ENCODE assay signal across 1 cellular context in genomic region chr5:60677831-60678664, GRCh38.
A peak's percentile ranks its signal among the peaks of the same experiment; 100 is the strongest.
TF ChIP-seq lines count a peak whose summit lies in the region.

No MANE protein-coding gene starts in this region.

TF ChIP-seq in HepG2, 621 proteins besides CTCF, POLR2A, EP300 and RAD21 (continued from another document):
- TF ChIP-seq, protein P1, sequence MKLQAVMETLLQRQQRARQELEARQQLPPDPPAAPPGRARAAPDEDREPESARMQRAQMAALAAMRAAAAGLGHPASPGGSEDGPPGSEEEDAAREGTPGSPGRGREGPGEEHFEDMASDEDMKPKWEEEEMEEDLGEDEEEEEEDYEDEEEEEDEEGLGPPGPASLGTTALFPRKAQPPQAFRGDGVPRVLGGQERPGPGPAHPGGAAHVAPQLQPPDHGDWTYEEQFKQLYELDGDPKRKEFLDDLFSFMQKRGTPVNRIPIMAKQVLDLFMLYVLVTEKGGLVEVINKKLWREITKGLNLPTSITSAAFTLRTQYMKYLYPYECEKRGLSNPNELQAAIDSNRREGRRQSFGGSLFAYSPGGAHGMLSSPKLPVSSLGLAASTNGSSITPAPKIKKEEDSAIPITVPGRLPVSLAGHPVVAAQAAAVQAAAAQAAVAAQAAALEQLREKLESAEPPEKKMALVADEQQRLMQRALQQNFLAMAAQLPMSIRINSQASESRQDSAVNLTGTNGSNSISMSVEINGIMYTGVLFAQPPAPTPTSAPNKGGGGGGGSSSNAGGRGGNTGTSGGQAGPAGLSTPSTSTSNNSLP (IDR thresholded peaks at IDR 0.05; ENCODE audit: low read depth, low read length) = peak; percentile 20; the same call in 1 of the 2 replicates
- TF ChIP-seq SIN3B (IDR thresholded peaks at IDR 0.05; ENCODE audit: low read length) = 0 out of 2 replicates have a peak, but pooled peaks have one; percentile 16
- TF ChIP-seq NFYB (CRISPR knock-in tag; IDR thresholded peaks at IDR 0.05) = no peak
- TF ChIP-seq PLSCR1 (CRISPR knock-in tag; IDR thresholded peaks at IDR 0.05; ENCODE audit: borderline replicate concordance) = no peak
- TF ChIP-seq RXRB (CRISPR knock-in tag; IDR thresholded peaks at IDR 0.05; ENCODE audit: borderline replicate concordance) = no peak
- TF ChIP-seq IRX3 (CRISPR knock-in tag; IDR thresholded peaks at IDR 0.05; ENCODE audit: borderline replicate concordance, low read depth) = no peak
- TF ChIP-seq NFE2L2 (IDR thresholded peaks at IDR 0.05; ENCODE audit: low read length) = 0 out of 2 replicates have a peak, but pooled peaks have one; percentile 27
- TF ChIP-seq GABPB1 (CRISPR knock-in tag; IDR thresholded peaks at IDR 0.05) = no peak
- TF ChIP-seq ZFP62 (CRISPR knock-in tag; IDR thresholded peaks at IDR 0.05) = no peak
- peak; percentile 49 for TF ChIP-seq ASH2L (IDR thresholded peaks at IDR 0.05; ENCODE audit: insufficient read length, low read depth, low read length)
- TF ChIP-seq ZBTB46 (CRISPR knock-in tag; IDR thresholded peaks at IDR 0.05; ENCODE audit: borderline replicate concordance) = no peak
- no peak for TF ChIP-seq SNRNP70 (IDR thresholded peaks at IDR 0.05; ENCODE audit: low read depth, low read length)
- TF ChIP-seq HMGXB4 (CRISPR knock-in tag; IDR thresholded peaks at IDR 0.05; ENCODE audit: borderline replicate concordance in 1 of 2, low read depth in 1 of 2) = peak in 1 of 2 experiments; percentile 37; a peak in 1 of 4 replicates
- TF ChIP-seq EED (CRISPR knock-in tag; IDR thresholded peaks at IDR 0.05) = no peak
- 0 out of 2 replicates have a peak, but pooled peaks have one; percentile 44 for TF ChIP-seq BRCA1 (CRISPR knock-in tag; IDR thresholded peaks at IDR 0.05)
- TF ChIP-seq ZNF580 (CRISPR knock-in tag; IDR thresholded peaks at IDR 0.05; ENCODE audit: borderline replicate concordance, low read depth) = no peak
- no peak for TF ChIP-seq ZNF20 (CRISPR knock-in tag; IDR thresholded peaks at IDR 0.05)
- TF ChIP-seq HOXA5 (CRISPR knock-in tag; IDR thresholded peaks at IDR 0.05) = 0 out of 2 replicates have a peak, but pooled peaks have one; percentile 23
- TF ChIP-seq, protein P2, sequence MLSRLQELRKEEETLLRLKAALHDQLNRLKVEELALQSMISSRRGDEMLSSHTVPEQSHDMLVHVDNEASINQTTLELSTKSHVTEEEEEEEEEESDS (CRISPR knock-in tag; IDR thresholded peaks at IDR 0.05; ENCODE audit: borderline replicate concordance) = no peak
- 0 out of 2 replicates have a peak, but pooled peaks have one; percentile 25 for TF ChIP-seq NCOA2 (CRISPR knock-in tag; IDR thresholded peaks at IDR 0.05)
- TF ChIP-seq KLF12 (CRISPR knock-in tag; IDR thresholded peaks at IDR 0.05; ENCODE audit: borderline replicate concordance) = peak; percentile 75; the same call in 1 of the 2 replicates
- peak; percentile 60 for TF ChIP-seq BCL6 (CRISPR knock-in tag; IDR thresholded peaks at IDR 0.05)
- TF ChIP-seq SOX5 (CRISPR knock-in tag; IDR thresholded peaks at IDR 0.05; ENCODE audit: borderline replicate concordance) = peak; percentile 27; the same call in 1 of the 2 replicates
- TF ChIP-seq EHMT2 (IDR thresholded peaks at IDR 0.05; ENCODE audit: borderline replicate concordance, low read depth, low read length) = peak; percentile 58; the same call in 1 of the 2 replicates
- no peak for TF ChIP-seq ZNF337 (CRISPR knock-in tag; IDR thresholded peaks at IDR 0.05; ENCODE audit: borderline replicate concordance, low read depth)
- TF ChIP-seq PPARG (CRISPR knock-in tag; conservative IDR thresholded peaks at IDR 0.05) = no peak
- TF ChIP-seq, protein P3, sequence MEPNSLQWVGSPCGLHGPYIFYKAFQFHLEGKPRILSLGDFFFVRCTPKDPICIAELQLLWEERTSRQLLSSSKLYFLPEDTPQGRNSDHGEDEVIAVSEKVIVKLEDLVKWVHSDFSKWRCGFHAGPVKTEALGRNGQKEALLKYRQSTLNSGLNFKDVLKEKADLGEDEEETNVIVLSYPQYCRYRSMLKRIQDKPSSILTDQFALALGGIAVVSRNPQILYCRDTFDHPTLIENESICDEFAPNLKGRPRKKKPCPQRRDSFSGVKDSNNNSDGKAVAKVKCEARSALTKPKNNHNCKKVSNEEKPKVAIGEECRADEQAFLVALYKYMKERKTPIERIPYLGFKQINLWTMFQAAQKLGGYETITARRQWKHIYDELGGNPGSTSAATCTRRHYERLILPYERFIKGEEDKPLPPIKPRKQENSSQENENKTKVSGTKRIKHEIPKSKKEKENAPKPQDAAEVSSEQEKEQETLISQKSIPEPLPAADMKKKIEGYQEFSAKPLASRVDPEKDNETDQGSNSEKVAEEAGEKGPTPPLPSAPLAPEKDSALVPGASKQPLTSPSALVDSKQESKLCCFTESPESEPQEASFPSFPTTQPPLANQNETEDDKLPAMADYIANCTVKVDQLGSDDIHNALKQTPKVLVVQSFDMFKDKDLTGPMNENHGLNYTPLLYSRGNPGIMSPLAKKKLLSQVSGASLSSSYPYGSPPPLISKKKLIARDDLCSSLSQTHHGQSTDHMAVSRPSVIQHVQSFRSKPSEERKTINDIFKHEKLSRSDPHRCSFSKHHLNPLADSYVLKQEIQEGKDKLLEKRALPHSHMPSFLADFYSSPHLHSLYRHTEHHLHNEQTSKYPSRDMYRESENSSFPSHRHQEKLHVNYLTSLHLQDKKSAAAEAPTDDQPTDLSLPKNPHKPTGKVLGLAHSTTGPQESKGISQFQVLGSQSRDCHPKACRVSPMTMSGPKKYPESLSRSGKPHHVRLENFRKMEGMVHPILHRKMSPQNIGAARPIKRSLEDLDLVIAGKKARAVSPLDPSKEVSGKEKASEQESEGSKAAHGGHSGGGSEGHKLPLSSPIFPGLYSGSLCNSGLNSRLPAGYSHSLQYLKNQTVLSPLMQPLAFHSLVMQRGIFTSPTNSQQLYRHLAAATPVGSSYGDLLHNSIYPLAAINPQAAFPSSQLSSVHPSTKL (CRISPR knock-in tag; IDR thresholded peaks at IDR 0.05) = peak; percentile 40
- TF ChIP-seq MAF1 (CRISPR knock-in tag; IDR thresholded peaks at IDR 0.05; ENCODE audit: borderline replicate concordance) = no peak
- TF ChIP-seq ELF3 (CRISPR knock-in tag; IDR thresholded peaks at IDR 0.05) = 0 out of 2 replicates have a peak, but pooled peaks have one; percentile 20
- TF ChIP-seq STAG1 (CRISPR knock-in tag; IDR thresholded peaks at IDR 0.05) = peak; percentile 60
- TF ChIP-seq SETDB1 (CRISPR knock-in tag; IDR thresholded peaks at IDR 0.05; ENCODE audit: borderline replicate concordance) = no peak
- no peak for TF ChIP-seq SYNCRIP (IDR thresholded peaks at IDR 0.05; ENCODE audit: insufficient read depth, low read depth, low read length)
- TF ChIP-seq MXI1 (IDR thresholded peaks at IDR 0.05; ENCODE audit: borderline replicate concordance, low read depth, low read length) = no peak
- TF ChIP-seq CHD4 (IDR thresholded peaks at IDR 0.05; ENCODE audit: borderline replicate concordance, low read length) = peak; percentile 51; the same call in 1 of the 2 replicates
- 0 out of 2 replicates have a peak, but pooled peaks have one; percentile 37 for TF ChIP-seq ZNF503 (CRISPR knock-in tag; IDR thresholded peaks at IDR 0.05)
- TF ChIP-seq ZNF329 (CRISPR knock-in tag; IDR thresholded peaks at IDR 0.05; ENCODE audit: low read depth) = no peak
- no peak for TF ChIP-seq TCF7L2 (IDR thresholded peaks at IDR 0.05; ENCODE audit: low read depth, low read length)
- no peak for TF ChIP-seq TOPORS (CRISPR knock-in tag; IDR thresholded peaks at IDR 0.05)
- 0 out of 2 replicates have a peak, but pooled peaks have one; percentile 11 for TF ChIP-seq RARA (CRISPR knock-in tag; IDR thresholded peaks at IDR 0.05)
- 0 out of 2 replicates have a peak, but pooled peaks have one; percentile 42 for TF ChIP-seq KDM1A (CRISPR knock-in tag; IDR thresholded peaks at IDR 0.05)
